In the genomic region with DNA sequence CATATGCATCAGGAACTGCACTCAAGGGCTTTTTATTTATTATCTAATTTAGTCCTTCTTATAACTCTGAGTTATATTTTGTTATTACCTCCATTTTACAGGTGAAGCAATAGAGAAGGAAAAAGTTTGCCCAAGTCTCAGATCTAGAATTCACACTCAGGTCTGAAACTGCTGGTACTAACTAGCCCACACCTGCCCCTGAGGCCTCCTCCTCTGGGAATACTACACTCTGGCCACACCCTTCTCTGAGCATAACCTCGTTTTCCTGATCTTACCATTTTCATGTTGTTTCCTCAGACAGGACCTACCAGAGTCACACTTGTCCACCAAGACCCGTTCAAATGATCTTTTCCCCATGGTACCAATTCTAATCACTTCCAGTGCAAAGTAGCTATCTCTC, we compare ENCODE assay signal across 22 cellular contexts.
A peak's percentile ranks its signal among the peaks of the same experiment; 100 is the strongest.
DNase-seq lines count a peak whose midpoint lies in the region; ATAC-seq, FAIRE-seq and TF ChIP-seq lines count a peak whose summit lies in the region.
"Had no signal": no experiment of that assay in that cellular context is flagged by ENCODE, and none has a peak within 500 bp of the region (broad histone marks: within the 10 kb centered on the region; RNA-seq: fewer than 3 reads in every experiment).

No MANE protein-coding gene starts in this region.

- H3K9me1 ChIP-seq in keratinocyte (ENCODE audit: control insufficient read depth, extremely low read depth, insufficient read depth, low read length): no peaks in the 10 kb centered on the region

- dilution Hi-C loops in mammary epithelial cell (cut with HindIII; ENCODE audit: low sequenced_read_pairs) (no loop called here), keratinocyte (cut with MboI; ENCODE audit: extremely low pct_ligation_motif_present, low sequenced_read_pairs) (no loop called here)

- H3K4me3 Mint-ChIP-seq in activated naive CD4-positive, alpha-beta T cell treated with anti-CD3 and anti-CD28 coated beads, Interleukin-2, amount 10 ng/mL, durations not matched to agents 7 days and 5 days: no peak overlapping the region
- H3K4me3 Mint-ChIP-seq: CD4-positive, alpha-beta memory T cell; HFFc6 had no signal

- H3K27me3 Mint-ChIP-seq in activated naive CD4-positive, alpha-beta T cell treated with anti-CD3 and anti-CD28 coated beads, Interleukin-2, amount 10 ng/mL, durations not matched to agents 7 days and 5 days: no peaks in the 10 kb centered on the region
- H3K27me3 Mint-ChIP-seq: CD4-positive, alpha-beta memory T cell had no signal

- 91% methylated on average over 2 of the region's 2 CpGs for WGBS in mammary epithelial cell (ENCODE audit: low coverage, missing lambda C conversion rate)

- H4K20me1 ChIP-seq in mammary epithelial cell (ENCODE audit: insufficient read depth, low read length) (no peaks in the 10 kb centered on the region), keratinocyte (ENCODE audit: control insufficient read depth, extremely low read depth, insufficient read depth, low read length) (no peaks in the 10 kb centered on the region)

- H3K4me1 Mint-ChIP-seq in activated naive CD4-positive, alpha-beta T cell treated with anti-CD3 and anti-CD28 coated beads, Interleukin-2, amount 10 ng/mL, durations not matched to agents 7 days and 5 days: no peaks in the 10 kb centered on the region
- H3K4me1 Mint-ChIP-seq: CD4-positive, alpha-beta memory T cell had no signal

- ATAC-seq in GM21367 (IDR thresholded peaks at IDR 0.05; ENCODE audit: unreplicated experiment): no peak
- ATAC-seq: A549 had no signal

- no peaks in the 10 kb centered on the region for H3K9me3 Mint-ChIP-seq in activated naive CD4-positive, alpha-beta T cell treated with anti-CD3 and anti-CD28 coated beads, Interleukin-2, amount 10 ng/mL, durations not matched to agents 7 days and 5 days
- H3K9me3 Mint-ChIP-seq: HFFc6 had no signal

- no peaks in the 10 kb centered on the region for H3K4me1 ChIP-seq in mammary epithelial cell (ENCODE audit: insufficient read depth, low read length)
- H3K4me1 ChIP-seq in keratinocyte (ENCODE audit: control insufficient read depth, extremely low read depth, insufficient read depth, low read length): peaks cover 4% of the 10 kb centered on the region
- H3K4me1 ChIP-seq in A673 (ENCODE audit: insufficient read depth, low read length, poor library complexity, severe bottlenecking): no peaks in the 10 kb centered on the region
- H3K4me1 ChIP-seq: A549, HAP-1 had no signal

- FAIRE-seq in keratinocyte (lab: Jason Lieb, UNC): peak; percentile 76
- FAIRE-seq: A549, G401.6, GM12892, H54 had no signal

- TF ChIP-seq CTCF in RWPE1 (conservative IDR thresholded peaks at IDR 0.05; ENCODE audit: low read depth) (no peak), mammary epithelial cell (conservative IDR thresholded peaks at IDR 0.05 in 1 of 2, IDR thresholded peaks at IDR 0.05 in 1 of 2; ENCODE audit: extremely low read depth in 1 of 2, insufficient read depth in 1 of 2, low read depth in 1 of 2, low read length in 2 of 2) (no peak), keratinocyte (optimal IDR thresholded peaks at IDR 0.05 in 1 of 3, IDR thresholded peaks at IDR 0.05 in 1 of 3, conservative IDR thresholded peaks at IDR 0.05 in 1 of 3; ENCODE audit: extremely low read depth in 1 of 3, insufficient read depth in 2 of 3, low read length in 3 of 3) (no peak), A673 (conservative IDR thresholded peaks at IDR 0.05; ENCODE audit: low read depth, low read length) (no peak)

- no peak for DNase-seq in activated naive CD4-positive, alpha-beta T cell treated with anti-CD3 and anti-CD28 coated beads, Interleukin-2, amount 10 ng/mL, durations not matched to agents 7 days and 5 days
- DNase-seq in activated naive CD4-positive, alpha-beta T cell (lab: John Stamatoyannopoulos, UW): no peak
- DNase-seq in RWPE1 (ENCODE audit: low spot score) (peak; percentile 18), mammary epithelial cell (peak; percentile 1), keratinocyte (ENCODE audit: low read depth, low spot score) (no peak), A673 (ENCODE audit: low spot score) (no peak)
- no peak for DNase-seq in activated CD4-positive, alpha-beta T cell treated with anti-CD3 and anti-CD28 coated beads, Interleukin-2, amount 50 U/mL, for 1 hour
- DNase-seq: 8988T; C1 segment of cervical spinal cord; Calu3; CD4-positive, alpha-beta memory T cell; COR-L47; DMS153; DND-41; GOT3; HFFc6 had no signal

- intact Hi-C loops in mammary epithelial cell (cut with micrococcal nuclease) (no loop called here), A673 (cut with micrococcal nuclease; ENCODE audit: unreplicated experiment) (no loop called here)

- H3K79me2 ChIP-seq in mammary epithelial cell (ENCODE audit: insufficient read depth, low read length): no peaks in the 10 kb centered on the region
- no peaks in the 10 kb centered on the region for H3K79me2 ChIP-seq in keratinocyte (ENCODE audit: control insufficient read depth, insufficient read depth, low read length)

- H3K4me3 ChIP-seq in mammary epithelial cell (replicated peaks in 1 of 3; ENCODE audit: insufficient read depth in 1 of 3, low read depth in 2 of 3, low read length in 3 of 3): no peak overlapping the region
- no peak overlapping the region for H3K4me3 ChIP-seq in keratinocyte (ENCODE audit: control insufficient read depth in 2 of 3, extremely low read depth in 1 of 3, insufficient read depth in 2 of 3, low read depth in 1 of 3, low read length in 3 of 3)
- H3K4me3 ChIP-seq in A673 (ENCODE audit: low read depth, low read length, poor library complexity, severe bottlenecking): no peak overlapping the region
- H3K4me3 ChIP-seq: A549, HAP-1 had no signal

- no peaks in the 10 kb centered on the region for H3K36me3 Mint-ChIP-seq in activated naive CD4-positive, alpha-beta T cell treated with anti-CD3 and anti-CD28 coated beads, Interleukin-2, amount 10 ng/mL, durations not matched to agents 7 days and 5 days

- in situ Hi-C loops in mammary epithelial cell (cut with MboI; ENCODE audit: low sequenced_read_pairs in 2 of 2): no loop called here

- POLR2A ChIA-PET in RWPE1 (lab: Yijun Ruan, JAX; ENCODE audit: low non-redundant PET) (no interaction called here), A673 (lab: Charles Lee; ENCODE audit: low non-redundant PET) (no interaction called here)

- H3K9me3 ChIP-seq in mammary epithelial cell (replicated peaks; ENCODE audit: insufficient read depth, low read length) (no peaks in the 10 kb centered on the region), keratinocyte (ENCODE audit: control insufficient read depth, low read depth, low read length) (no peaks in the 10 kb centered on the region), A673 (ENCODE audit: low read depth, low read length, poor library complexity, severe bottlenecking) (no peaks in the 10 kb centered on the region)
- H3K9me3 ChIP-seq: A549, HAP-1 had no signal

- peak overlapping the region; percentile 1 for H3K27ac Mint-ChIP-seq in activated naive CD4-positive, alpha-beta T cell treated with anti-CD3 and anti-CD28 coated beads, Interleukin-2, amount 10 ng/mL, durations not matched to agents 7 days and 5 days
- H3K27ac Mint-ChIP-seq: HFFc6 had no signal

- H3K4me2 ChIP-seq in mammary epithelial cell (ENCODE audit: insufficient read depth, low read depth, low read length): no peak overlapping the region
- H3K4me2 ChIP-seq in keratinocyte (ENCODE audit: control insufficient read depth, extremely low read depth, insufficient read depth, low read depth, low read length): no peak overlapping the region
- H3K4me2 ChIP-seq: A549 had no signal

- H3K36me3 ChIP-seq in mammary epithelial cell (ENCODE audit: insufficient read depth, low read length) (no peaks in the 10 kb centered on the region), keratinocyte (ENCODE audit: control insufficient read depth in 2 of 2, extremely low read depth in 1 of 2, insufficient read depth in 2 of 2, low read length in 2 of 2) (no peaks in the 10 kb centered on the region), A673 (ENCODE audit: insufficient read depth, low read length, poor library complexity, severe bottlenecking) (no peaks in the 10 kb centered on the region)
- H3K36me3 ChIP-seq: HAP-1 had no signal

- H3K9ac ChIP-seq in mammary epithelial cell (ENCODE audit: insufficient read depth, low read length) (no peak overlapping the region), keratinocyte (ENCODE audit: control insufficient read depth, extremely low read depth, insufficient read depth, low read length) (no peak overlapping the region)

- no peak overlapping the region for H3K27ac ChIP-seq in RWPE1
- H3K27ac ChIP-seq in mammary epithelial cell (ENCODE audit: insufficient read depth, low read depth, low read length): no peak overlapping the region
- no peak overlapping the region for H3K27ac ChIP-seq in keratinocyte (ENCODE audit: control insufficient read depth, insufficient read depth, low read length)
- H3K27ac ChIP-seq in A673 (ENCODE audit: low read depth, low read length, poor library complexity, severe bottlenecking): no peak overlapping the region
- H3K27ac ChIP-seq: A549 had no signal

- no TSS peak for BruUV-seq in mammary epithelial cell (replicated peaks; lab: Mats Ljungman, UMichigan)
- no TSS peak for BruUV-seq in A673 (replicated peaks; lab: Mats Ljungman, UMichigan)

- H3K27me3 ChIP-seq in mammary epithelial cell (ENCODE audit: insufficient read depth, low read length) (no peaks in the 10 kb centered on the region), keratinocyte (ENCODE audit: control insufficient read depth, extremely low read depth, insufficient read depth, low read length) (no peaks in the 10 kb centered on the region), A673 (replicated peaks; ENCODE audit: insufficient read depth, low read depth, low read length, poor library complexity) (no peaks in the 10 kb centered on the region)

- no peak overlapping the region for H2AFZ ChIP-seq in mammary epithelial cell (ENCODE audit: low read depth, low read length)
- no peak overlapping the region for H2AFZ ChIP-seq in keratinocyte (ENCODE audit: control insufficient read depth, low read length)

- CTCF ChIA-PET in activated naive CD4-positive, alpha-beta T cell treated with anti-CD3 and anti-CD28 coated beads, Interleukin-2, amount 10 ng/mL, durations not matched to agents 7 days and 5 days (lab: Charles Lee): no interaction called here
- CTCF ChIA-PET in RWPE1 (lab: Yijun Ruan, JAX) (interaction anchor here (0.6 to 0.7 kb wide), 2 partner anchors 11 to 313 kb away, joined by 3 read pairs; no protein-coding TSS in a partner anchor), mammary epithelial cell (lab: Charles Lee; ENCODE audit: low non-redundant PET) (no interaction called here), A673 (lab: Charles Lee) (no interaction called here)

Comparison
In these comparisons a context has a peak if more than half of its experiments do, and no peak if none do; other contexts are left out.
1. DNase-seq: peak in RWPE1 (single experiment) and mammary epithelial cell (single experiment); none in activated naive CD4-positive, alpha-beta T cell treated with anti-CD3 and anti-CD28 coated beads, Interleukin-2, amount 10 ng/mL, durations not matched to agents 7 days and 5 days (single experiment), activated naive CD4-positive, alpha-beta T cell (0 of 4), keratinocyte (single experiment), activated CD4-positive, alpha-beta T cell treated with anti-CD3 and anti-CD28 coated beads, Interleukin-2, amount 50 U/mL, for 1 hour (single experiment) and A673 (single experiment).